18 cellular contexts compared by ENCODE assay signal in the genomic region with DNA sequence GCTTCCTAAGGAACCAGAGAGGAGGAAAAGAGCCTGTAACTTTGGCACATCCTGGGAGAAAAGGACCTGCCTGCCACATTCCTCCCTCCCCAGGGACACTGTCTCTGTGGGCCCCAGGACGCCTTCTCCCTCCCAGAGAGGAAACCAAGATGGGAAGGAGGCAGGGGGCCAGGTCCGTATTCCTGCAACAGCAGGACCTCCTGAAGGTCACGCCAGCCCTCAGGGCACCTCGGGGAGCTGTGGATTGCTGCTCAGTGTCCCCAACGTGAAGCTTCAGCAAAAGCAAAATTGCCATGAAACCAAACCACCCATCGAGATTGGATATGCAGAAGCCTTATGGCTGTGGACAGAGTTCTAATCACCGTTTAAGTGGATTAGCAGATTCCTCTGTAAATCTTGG.
"Had no signal": no experiment of that assay in that cellular context is flagged by ENCODE, and none has a peak within 500 bp of the region (broad histone marks: within the 10 kb centered on the region; RNA-seq: fewer than 3 reads in every experiment).

No MANE protein-coding gene starts in this region.

- H3K4me3 ChIP-seq: coronary artery, left lung, pancreas, right lobe of liver, thoracic aorta, tibial nerve, upper lobe of left lung had no signal

- H3K9me3 ChIP-seq: neutrophil, pancreas, right lobe of liver had no signal

- ATAC-seq: effector memory CD8-positive, alpha-beta T cell; left lung; naive thymus-derived CD4-positive, alpha-beta T cell; pancreas; right lobe of liver; stimulated activated naive B cell treated with anti-CD40 and anti-IgM and Interleukin-4, amounts not matched to agents 10 μg/mL and 1 μg/mL and 100 μg/mL, for 72 hours had no signal

- H3K27ac ChIP-seq: coronary artery, left lung, neutrophil, pancreas, right lobe of liver, thoracic aorta, tibial nerve, upper lobe of left lung had no signal

- DNase-seq: dermis blood vessel endothelial cell; effector memory CD8-positive, alpha-beta T cell; mammary epithelial cell; mesendoderm; midbrain; naive thymus-derived CD4-positive, alpha-beta T cell; small intestine; stimulated activated CD4-positive, alpha-beta T cell treated with anti-CD3 and anti-CD28 coated beads, Interleukin-15, amount 100 ng/mL, for 24 hours; stimulated activated CD4-positive, alpha-beta T cell treated with anti-CD3 and anti-CD28 coated beads, Interleukin-2, amount 100 ng/mL, for 48 hours; stimulated activated naive B cell treated with anti-CD40 and anti-IgM and Interleukin-4, amounts not matched to agents 10 μg/mL and 1 μg/mL and 100 μg/mL, for 72 hours; upper lobe of left lung had no signal

- H3K4me1 ChIP-seq: left lung, pancreas, right lobe of liver, tibial nerve, upper lobe of left lung had no signal

- H3K27me3 ChIP-seq: neutrophil, pancreas, right lobe of liver, tibial nerve, upper lobe of left lung had no signal

- H3K36me3 ChIP-seq: left lung, neutrophil, right lobe of liver, thoracic aorta, upper lobe of left lung had no signal
